10 cellular contexts compared by ENCODE assay signal in genomic region chr10:30057421-30057841, GRCh38. TPM values are rescaled to one million over a fixed set of nuclear protein-coding genes. Genes with fewer than 3 reads are reported as not detected.
DNase-seq lines count a peak whose midpoint lies in the region; ATAC-seq, FAIRE-seq and TF ChIP-seq lines count a peak whose summit lies in the region.
"Had no signal": no experiment of that assay in that cellular context is flagged by ENCODE, and none has a peak within 500 bp of the region (broad histone marks: within the 10 kb centered on the region; RNA-seq: fewer than 3 reads in every experiment).

No MANE protein-coding gene starts in this region.

- H3K79me1 ChIP-seq in mesenchymal stem cell (replicated peaks; ENCODE audit: low read length, poor library complexity, severe bottlenecking), result no peaks in the 10 kb centered on the region

- no peak overlapping the region for H2AK5ac ChIP-seq in mesenchymal stem cell (ENCODE audit: low read length, severe bottlenecking)

- no peak overlapping the region for H2AFZ ChIP-seq in mesenchymal stem cell (ENCODE audit: low read depth, low read length)

- H3K9me3 ChIP-seq in mesenchymal stem cell (ENCODE audit: control insufficient read depth, low read length) (no peaks in the 10 kb centered on the region), tibial artery (no peaks in the 10 kb centered on the region), WERI-Rb-1 (ENCODE audit: severe bottlenecking) (no peaks in the 10 kb centered on the region)

- H4K8ac ChIP-seq in mesenchymal stem cell (ENCODE audit: low read length), result no peak overlapping the region

- peaks cover 10% of the 10 kb centered on the region for H3K4me1 ChIP-seq in mesenchymal stem cell (ENCODE audit: control insufficient read depth, insufficient read depth, low read depth, low read length)
- H3K4me1 ChIP-seq in tibial artery, result peaks cover 0 to 41% (median 7%) of the 10 kb centered on the region in 4 donors

- H3K4me3 ChIP-seq in astrocyte of the spinal cord (ENCODE audit: low read depth, low read length) (peak overlapping the region; percentile 65), mesenchymal stem cell (ENCODE audit: insufficient read depth in 1 of 2, low read depth in 1 of 2, low read length in 2 of 2) (peak overlapping the region in 1 of 2 experiments; percentile 80), tibial artery (peak overlapping the region; percentile 80 to 84), WERI-Rb-1 (ENCODE audit: low read depth, low read length) (no peak overlapping the region)

- no peak for ATAC-seq in HG02759 (IDR thresholded peaks at IDR 0.05; ENCODE audit: unreplicated experiment)

- peak; percentile 2 for DNase-seq in NCI-H82 (lab: John Stamatoyannopoulos, UW)
- no peak for DNase-seq in NCI-H82 treated with DMSO at 0.1 percent for 48 hours (lab: John Stamatoyannopoulos, UW; ENCODE audit: unreplicated experiment)
- DNase-seq in astrocyte of the spinal cord (ENCODE audit: low read depth, low spot score), result no peak
- peak; percentile 47 for DNase-seq in mesenchymal stem cell
- no peak for DNase-seq in tibial artery
- no peak for DNase-seq in urothelium cell line (ENCODE audit: low spot score)
- DNase-seq in WERI-Rb-1, result no peak
- DNase-seq: NCI-H1092 treated with DMSO at 0.1 percent for 48 hours had no signal

- H3K23ac ChIP-seq in mesenchymal stem cell (ENCODE audit: low read length in 2 of 2), result no peak overlapping the region

- no peak overlapping the region for H2BK12ac ChIP-seq in mesenchymal stem cell (ENCODE audit: low read length in 2 of 2)

- in situ Hi-C loops in astrocyte of the spinal cord (cut with HindIII; ENCODE audit: low sequenced_read_pairs), result no loop called here

- WGBS in mesenchymal stem cell, result 20% methylated on average over 5 of the region's 5 CpGs

- intact Hi-C loops in tibial artery (cut with DNase I; ENCODE audit: low total_unique reads), result no loop called here

- H3K4ac ChIP-seq in mesenchymal stem cell (ENCODE audit: low read depth in 1 of 2, low read length in 2 of 2), result no peak overlapping the region

- peaks cover 0 to 3% of the 10 kb centered on the region in 2 experiments for H3K36me3 ChIP-seq in mesenchymal stem cell (ENCODE audit: control insufficient read depth in 1 of 2, insufficient read depth in 2 of 2, low read depth in 1 of 2, low read length in 2 of 2)
- no peaks in the 10 kb centered on the region for H3K36me3 ChIP-seq in tibial artery
- H3K36me3 ChIP-seq in WERI-Rb-1, result no peaks in the 10 kb centered on the region

- H3K27ac ChIP-seq in mesenchymal stem cell (ENCODE audit: low read length, poor library complexity, severe bottlenecking), result peak overlapping the region; percentile 62
- peak overlapping the region; percentile 82 to 92 for H3K27ac ChIP-seq in tibial artery
- H3K27ac ChIP-seq in WERI-Rb-1, result no peak overlapping the region
- H3K27ac ChIP-seq: 22Rv1 had no signal

- H2BK120ac ChIP-seq in mesenchymal stem cell (ENCODE audit: low read depth, low read length), result no peak overlapping the region

- H3K27me3 ChIP-seq in mesenchymal stem cell (ENCODE audit: control insufficient read depth in 1 of 2, insufficient read depth in 1 of 2, low read length in 2 of 2) (no peaks in the 10 kb centered on the region), tibial artery (no peaks in the 10 kb centered on the region), WERI-Rb-1 (ENCODE audit: insufficient read depth, low read depth, severe bottlenecking) (no peaks in the 10 kb centered on the region)

- H3K4me2 ChIP-seq in mesenchymal stem cell (ENCODE audit: low read length, poor library complexity, severe bottlenecking), result peak overlapping the region; percentile 57

- peak overlapping the region; percentile 80 for H3K9ac ChIP-seq in mesenchymal stem cell (ENCODE audit: low read length)

- TF ChIP-seq CTCF in astrocyte of the spinal cord (IDR thresholded peaks at IDR 0.05; ENCODE audit: low read depth, low read length), result no peak
- no peak for TF ChIP-seq CTCF in tibial artery (IDR thresholded peaks at IDR 0.05)
- TF ChIP-seq CTCF in WERI-Rb-1 (IDR thresholded peaks at IDR 0.05; ENCODE audit: low read depth, low read length), result no peak

- no peak for FAIRE-seq in urothelium cell line (lab: Jason Lieb, UNC)

- H2BK5ac ChIP-seq in mesenchymal stem cell (ENCODE audit: low read depth, low read length, poor library complexity, severe bottlenecking), result no peak overlapping the region

- no peak overlapping the region for H4K91ac ChIP-seq in mesenchymal stem cell (ENCODE audit: low read length)

- H3K18ac ChIP-seq in mesenchymal stem cell (ENCODE audit: low read depth in 1 of 2, low read length in 2 of 2), result no peak overlapping the region

- H3K14ac ChIP-seq in mesenchymal stem cell (ENCODE audit: low read length in 2 of 2), result no peak overlapping the region

- H2BK15ac ChIP-seq in mesenchymal stem cell (ENCODE audit: low read depth, poor library complexity, severe bottlenecking), result no peak overlapping the region

RNA-seq across cellular contexts. Expression of gene JCAD, which starts 2.0 kb away (rescaled TPM):
- polyA plus RNA-seq in mesenchymal stem cell (2013, experiment 1 of 2), result 32.6 TPM
- polyA plus RNA-seq in mesenchymal stem cell (2013, experiment 2 of 2), result 33.3 TPM

Comparison
In these comparisons a context has a peak if more than half of its experiments do, and no peak if none do; other contexts are left out.
1. DNase-seq: peak in NCI-H82 (single experiment) and mesenchymal stem cell (single experiment); none in NCI-H82 treated with DMSO at 0.1 percent for 48 hours (single experiment), astrocyte of the spinal cord (single experiment), tibial artery (0 of 2), urothelium cell line (single experiment) and WERI-Rb-1 (single experiment).